ENCODE assay signal across 8 cellular contexts in genomic region chr18:59140287-59140885, GRCh38. TPM values are rescaled to one million over a fixed set of nuclear protein-coding genes. Genes with fewer than 3 reads are reported as not detected.
A peak's percentile ranks its signal among the peaks of the same experiment; 100 is the strongest.
DNase-seq lines count a peak whose midpoint lies in the region; ATAC-seq and TF ChIP-seq lines count a peak whose summit lies in the region.

No MANE protein-coding gene starts in this region.

- DNase-seq in GM12864 (ENCODE audit: low read depth): no peak
- DNase-seq in activated naive CD8-positive, alpha-beta T cell treated with anti-CD3 and anti-CD28 coated beads for 36 hours: no peak
- no peak for DNase-seq in left cardiac atrium
- DNase-seq in GDM1 (lab: John Stamatoyannopoulos, UW): no peak
- DNase-seq in activated gamma-delta T cell (lab: John Stamatoyannopoulos, UW): no peak

- ATAC-seq in left cardiac atrium: peak; percentile 24 to 29

- peak overlapping the region; percentile 92 for H3K4me3 ChIP-seq in ACC112 (ENCODE audit: low read depth, low read length)
- H3K4me3 ChIP-seq in GM12864 (ENCODE audit: low read depth, low read length): peak overlapping the region; percentile 74
- H3K4me3 ChIP-seq in KMS-11 (IDR thresholded peaks at IDR 0.05; ENCODE audit: insufficient read depth, low read depth, low read length): peak overlapping the region; percentile 89
- H3K4me3 ChIP-seq in parathyroid adenoma (ENCODE audit: low read depth, low read length): peak overlapping the region; percentile 87

- H3K4me2 ChIP-seq in KMS-11 (peak overlapping the region; percentile 100), parathyroid adenoma (ENCODE audit: low read length) (peak overlapping the region; percentile 91)

- H3K36me3 ChIP-seq in ACC112 (ENCODE audit: insufficient read depth, low read length): no peaks in the 10 kb centered on the region
- H3K36me3 ChIP-seq in KMS-11 (ENCODE audit: insufficient read depth): no peaks in the 10 kb centered on the region; the same call in 1 of the 2 replicates
- no peaks in the 10 kb centered on the region for H3K36me3 ChIP-seq in parathyroid adenoma (ENCODE audit: control insufficient read depth, insufficient read depth, low read length)

- H3K27me3 ChIP-seq in ACC112 (ENCODE audit: insufficient read depth, low read length) (peaks cover 36% of the 10 kb centered on the region), KMS-11 (ENCODE audit: insufficient read depth, low read depth) (no peaks in the 10 kb centered on the region), parathyroid adenoma (ENCODE audit: control insufficient read depth, insufficient read depth, low read length) (no peaks in the 10 kb centered on the region)

- H3K79me2 ChIP-seq in ACC112 (ENCODE audit: control insufficient read depth, insufficient read depth, low read length, unreplicated experiment) (no peaks in the 10 kb centered on the region), KMS-11 (ENCODE audit: insufficient read depth, low read depth) (peaks cover 58% of the 10 kb centered on the region), parathyroid adenoma (peaks cover 43% of the 10 kb centered on the region)

- H3K27ac ChIP-seq in ACC112 (ENCODE audit: low read depth, low read length) (no peak overlapping the region), KMS-11 (peak overlapping the region; percentile 89), parathyroid adenoma (peak overlapping the region; percentile 98)

- peak overlapping the region; percentile 98 for H3K27ac Mint-ChIP-seq in activated naive CD8-positive, alpha-beta T cell treated with anti-CD3 and anti-CD28 coated beads for 36 hours

- H3K4me1 ChIP-seq in ACC112 (ENCODE audit: control insufficient read depth, insufficient read depth, low read length, unreplicated experiment) (peaks cover 13% of the 10 kb centered on the region), KMS-11 (ENCODE audit: low read depth, poor library complexity, severe bottlenecking) (peaks cover 46% of the 10 kb centered on the region), parathyroid adenoma (peaks cover 10% of the 10 kb centered on the region)

- H3K9ac ChIP-seq in KMS-11 (peak overlapping the region; percentile 95), parathyroid adenoma (peak overlapping the region; percentile 62)

- H3K4me1 Mint-ChIP-seq in activated naive CD8-positive, alpha-beta T cell treated with anti-CD3 and anti-CD28 coated beads for 36 hours: peaks cover 36% of the 10 kb centered on the region

- no peaks in the 10 kb centered on the region for H3K9me3 Mint-ChIP-seq in activated naive CD8-positive, alpha-beta T cell treated with anti-CD3 and anti-CD28 coated beads for 36 hours

- TF ChIP-seq CTCF in GM12864 (IDR thresholded peaks at IDR 0.05; ENCODE audit: low read depth, low read length, missing control alignments): no peak
- TF ChIP-seq CTCF in KMS-11 (conservative IDR thresholded peaks at IDR 0.05; ENCODE audit: low read depth, low read length): 0 out of 2 replicates have a peak, but pooled peaks have one; percentile 11
- no peak for TF ChIP-seq CTCF in parathyroid adenoma (IDR thresholded peaks at IDR 0.05)

- H3K4me3 Mint-ChIP-seq in activated naive CD8-positive, alpha-beta T cell treated with anti-CD3 and anti-CD28 coated beads for 36 hours: peak overlapping the region; percentile 93

- H2AFZ ChIP-seq in ACC112 (ENCODE audit: low read length, unreplicated experiment) (peak overlapping the region; percentile 81), KMS-11 (ENCODE audit: low read depth) (peak overlapping the region; percentile 58; the same call in 1 of the 2 replicates), parathyroid adenoma (peak overlapping the region; percentile 94)

- peaks cover 3% of the 10 kb centered on the region for H3K36me3 Mint-ChIP-seq in activated naive CD8-positive, alpha-beta T cell treated with anti-CD3 and anti-CD28 coated beads for 36 hours

- H3K27me3 Mint-ChIP-seq in activated naive CD8-positive, alpha-beta T cell treated with anti-CD3 and anti-CD28 coated beads for 36 hours: peaks cover 5% of the 10 kb centered on the region

- peaks cover 8% of the 10 kb centered on the region for H4K20me1 ChIP-seq in KMS-11 (ENCODE audit: insufficient read depth)

- H3K9me3 ChIP-seq in parathyroid adenoma (ENCODE audit: control insufficient read depth, low read length): no peaks in the 10 kb centered on the region

- intact Hi-C loops in left cardiac atrium (cut with DNase I): no loop called here

RNA-seq across cellular contexts. Expression of gene SEC11C, which starts 0.7 kb away (rescaled TPM):
- 10 to 100 TPM; 56.8 to 57.8 TPM for total RNA-seq in activated naive CD8-positive, alpha-beta T cell treated with anti-CD3 and anti-CD28 coated beads for 36 hours
- 10 to 100 TPM; 35.0 to 43.9 TPM for total RNA-seq in left cardiac atrium
